ENCODE assay signal across 32 cellular contexts in genomic region chr14:21055473-21056117, GRCh38. TPM values are rescaled to one million over a fixed set of nuclear protein-coding genes. Genes with fewer than 3 reads are reported as not detected.
A peak's percentile ranks its signal among the peaks of the same experiment; 100 is the strongest.
DNase-seq lines count a peak whose midpoint lies in the region; ATAC-seq and TF ChIP-seq lines count a peak whose summit lies in the region.
"Had no signal": no experiment of that assay in that cellular context is flagged by ENCODE, and none has a peak within 500 bp of the region (broad histone marks: within the 10 kb centered on the region; RNA-seq: fewer than 3 reads in every experiment).

No MANE protein-coding gene starts in this region.

- H3K9ac ChIP-seq in neural progenitor cell, result no peak overlapping the region

- no peak overlapping the region for H3K4me3 ChIP-seq in neural progenitor cell
- H3K4me3 ChIP-seq: GM12878 had no signal

- H3K4me1 Mint-ChIP-seq in neural progenitor cell, result peaks cover 13% of the 10 kb centered on the region
- H3K4me1 Mint-ChIP-seq: IgD-negative memory B cell had no signal

- no peaks in the 10 kb centered on the region for H3K9me3 Mint-ChIP-seq in neural progenitor cell
- H3K9me3 Mint-ChIP-seq: activated naive CD4-positive, alpha-beta T cell treated with anti-CD3 and anti-CD28 coated beads for 36 hours; activated T-helper 1 cell treated with anti-CD3 and anti-CD28 coated beads, Interleukin-12 subunit alpha, Interleukin-12 subunit beta, Interleukin-2, Interleukin-4 antibody, amounts not matched to agents 30 ng/mL and 10 ng/mL and 1 ng/mL, durations not matched to agents 14 hours and 24 hours and 36 hours; CD4-positive, alpha-beta memory T cell; HFFc6; IgD-negative memory B cell had no signal

- H3K4me2 ChIP-seq in neural progenitor cell, result no peak overlapping the region

- no peaks in the 10 kb centered on the region for H3K27me3 Mint-ChIP-seq in neural progenitor cell (ENCODE audit: insufficient read depth, low read depth)

- no peaks in the 10 kb centered on the region for H3K27me3 ChIP-seq in neural progenitor cell
- H3K27me3 ChIP-seq: brain microvascular endothelial cell had no signal

- H3F3A ChIP-seq in neural progenitor cell (ENCODE audit: low read depth), result no peaks in the 10 kb centered on the region

- no peaks in the 10 kb centered on the region for H3K36me3 ChIP-seq in neural progenitor cell
- H3K36me3 ChIP-seq: brain microvascular endothelial cell had no signal

- H3K9me3 ChIP-seq in neural progenitor cell (ENCODE audit: low read depth), result no peaks in the 10 kb centered on the region

- no peaks in the 10 kb centered on the region for H3K4me1 ChIP-seq in neural progenitor cell

- peak; percentile 46 for ATAC-seq in Right ventricle myocardium superior (ENCODE audit: poor library complexity)
- no peak for ATAC-seq in left ventricle myocardium superior
- ATAC-seq in HG03045 (IDR thresholded peaks at IDR 0.05; ENCODE audit: unreplicated experiment), result no peak
- ATAC-seq: GM12878 had no signal

- H3K36me3 Mint-ChIP-seq in neural progenitor cell, result no peaks in the 10 kb centered on the region
- H3K36me3 Mint-ChIP-seq: CD4-positive, alpha-beta memory T cell; IgD-negative memory B cell had no signal

- no peaks in the 10 kb centered on the region for H3K79me2 ChIP-seq in neural progenitor cell (ENCODE audit: low read depth)

- H3K27ac ChIP-seq in neural progenitor cell, result no peak overlapping the region
- H3K27ac ChIP-seq: brain microvascular endothelial cell, epithelial cell of prostate had no signal

- H4K20me1 ChIP-seq in neural progenitor cell (ENCODE audit: low read depth), result no peaks in the 10 kb centered on the region

- no peak for DNase-seq in Right ventricle myocardium superior
- DNase-seq in left ventricle myocardium superior, result no peak
- DNase-seq in kidney tubule cell (ENCODE audit: low spot score), result peak; percentile 58
- no peak for DNase-seq in neural progenitor cell (ENCODE audit: low spot score)
- DNase-seq in cerebellum (ENCODE audit: low spot score), result no peak
- no peak for DNase-seq in stimulated activated naive CD4-positive, alpha-beta T cell (lab: John Stamatoyannopoulos, UW)
- no peak for DNase-seq in NCI-H2171 (lab: John Stamatoyannopoulos, UW)
- DNase-seq: activated CD4-positive, alpha-beta T cell treated with anti-CD3 and anti-CD28 coated beads, Interleukin-2, amount 50 U/mL, for 48 hours; activated CD4-positive, CD25-positive, alpha-beta regulatory T cell; activated naive CD4-positive, alpha-beta T cell treated with anti-CD3 and anti-CD28 coated beads for 36 hours; AML-193; brain microvascular endothelial cell; CD4-positive, alpha-beta memory T cell; effector CD8-positive, alpha-beta T cell; HFFc6; kidney; mammary epithelial cell; NCI-H1048; NCI-H1694 treated with DMSO at 0.1 percent for 48 hours; NCI-H526; nucleus accumbens; retina; SIG-M5; T1000 had no signal

- H3K27ac Mint-ChIP-seq in neural progenitor cell, result no peak overlapping the region
- H3K27ac Mint-ChIP-seq: activated naive CD4-positive, alpha-beta T cell treated with anti-CD3 and anti-CD28 coated beads for 36 hours; activated T-helper 1 cell treated with anti-CD3 and anti-CD28 coated beads, Interleukin-12 subunit alpha, Interleukin-12 subunit beta, Interleukin-2, Interleukin-4 antibody, amounts not matched to agents 30 ng/mL and 10 ng/mL and 1 ng/mL, durations not matched to agents 14 hours and 24 hours and 36 hours; CD4-positive, alpha-beta memory T cell; HFFc6; IgD-negative memory B cell had no signal

- no peak overlapping the region for H3K4me3 Mint-ChIP-seq in neural progenitor cell
- H3K4me3 Mint-ChIP-seq: activated naive CD4-positive, alpha-beta T cell treated with anti-CD3 and anti-CD28 coated beads for 36 hours; activated T-helper 1 cell treated with anti-CD3 and anti-CD28 coated beads, Interleukin-12 subunit alpha, Interleukin-12 subunit beta, Interleukin-2, Interleukin-4 antibody, amounts not matched to agents 30 ng/mL and 10 ng/mL and 1 ng/mL, durations not matched to agents 14 hours and 24 hours and 36 hours; CD4-positive, alpha-beta memory T cell; HFFc6 had no signal

- TF ChIP-seq CTCF in neural progenitor cell (IDR thresholded peaks at IDR 0.05), result no peak

- H2AFZ ChIP-seq in neural progenitor cell (replicated peaks), result peak overlapping the region; percentile 80

- intact Hi-C loops in Right ventricle myocardium superior (cut with DNase I) (no loop called here), left ventricle myocardium superior (cut with micrococcal nuclease) (no loop called here)

RNA-seq across cellular contexts. Expression of gene RNASE8, which starts 2.0 kb away (rescaled TPM):
- total RNA-seq in Right ventricle myocardium superior, result not detected
- total RNA-seq in left ventricle myocardium superior, result not detected
- total RNA-seq in neural progenitor cell (ENCODE audit: low replicate concordance), result not detected in 2 replicates
- not detected for total RNA-seq in cerebellum
- total RNA-seq: activated naive CD4-positive, alpha-beta T cell treated with anti-CD3 and anti-CD28 coated beads for 36 hours; activated T-helper 1 cell treated with anti-CD3 and anti-CD28 coated beads, Interleukin-12 subunit alpha, Interleukin-12 subunit beta, Interleukin-2, Interleukin-4 antibody, amounts not matched to agents 30 ng/mL and 10 ng/mL and 1 ng/mL, durations not matched to agents 14 hours and 24 hours and 36 hours; CD4-positive, alpha-beta memory T cell; chondrocyte; GM12878; HFFc6; kidney; mammary epithelial cell; temporal lobe; urinary bladder had no signal

RNA-seq across cellular contexts. Expression of gene RNASE7, which starts 13.4 kb away (rescaled TPM):
- total RNA-seq in Right ventricle myocardium superior (not detected), left ventricle myocardium superior (not detected), neural progenitor cell (ENCODE audit: low replicate concordance) (not detected in 2 replicates), cerebellum (not detected)
- total RNA-seq: activated naive CD4-positive, alpha-beta T cell treated with anti-CD3 and anti-CD28 coated beads for 36 hours; activated T-helper 1 cell treated with anti-CD3 and anti-CD28 coated beads, Interleukin-12 subunit alpha, Interleukin-12 subunit beta, Interleukin-2, Interleukin-4 antibody, amounts not matched to agents 30 ng/mL and 10 ng/mL and 1 ng/mL, durations not matched to agents 14 hours and 24 hours and 36 hours; CD4-positive, alpha-beta memory T cell; chondrocyte; GM12878; HFFc6; kidney; temporal lobe; urinary bladder had no signal

RNA-seq across cellular contexts. Expression of gene ARHGEF40, which starts 14.5 kb away (rescaled TPM):
- 21.2 TPM for total RNA-seq in Right ventricle myocardium superior
- total RNA-seq in left ventricle myocardium superior, result 23.1 TPM
- total RNA-seq in neural progenitor cell (ENCODE audit: low replicate concordance), result 15.0 and 46.0 TPM in 2 replicates
- total RNA-seq in cerebellum, result 27.2 TPM
- total RNA-seq: activated naive CD4-positive, alpha-beta T cell treated with anti-CD3 and anti-CD28 coated beads for 36 hours; activated T-helper 1 cell treated with anti-CD3 and anti-CD28 coated beads, Interleukin-12 subunit alpha, Interleukin-12 subunit beta, Interleukin-2, Interleukin-4 antibody, amounts not matched to agents 30 ng/mL and 10 ng/mL and 1 ng/mL, durations not matched to agents 14 hours and 24 hours and 36 hours had no signal

RNA-seq across cellular contexts. Expression of gene RNASE13, which starts 21.0 kb away (rescaled TPM):
- total RNA-seq in Right ventricle myocardium superior (not detected), left ventricle myocardium superior (not detected), neural progenitor cell (ENCODE audit: low replicate concordance) (0.12 TPM in 1 of 2 replicates, not detected in the other), cerebellum (not detected)
- total RNA-seq: activated naive CD4-positive, alpha-beta T cell treated with anti-CD3 and anti-CD28 coated beads for 36 hours; activated T-helper 1 cell treated with anti-CD3 and anti-CD28 coated beads, Interleukin-12 subunit alpha, Interleukin-12 subunit beta, Interleukin-2, Interleukin-4 antibody, amounts not matched to agents 30 ng/mL and 10 ng/mL and 1 ng/mL, durations not matched to agents 14 hours and 24 hours and 36 hours; CD4-positive, alpha-beta memory T cell; chondrocyte; GM12878; HFFc6; kidney; mammary epithelial cell; temporal lobe; urinary bladder had no signal

RNA-seq across cellular contexts. Expression of gene TPPP2, which starts 25.6 kb away (rescaled TPM):
- 0.81 TPM for total RNA-seq in Right ventricle myocardium superior
- total RNA-seq in left ventricle myocardium superior, result 1.2 TPM
- not detected in 2 replicates for total RNA-seq in neural progenitor cell (ENCODE audit: low replicate concordance)
- not detected for total RNA-seq in cerebellum
- total RNA-seq: activated naive CD4-positive, alpha-beta T cell treated with anti-CD3 and anti-CD28 coated beads for 36 hours; activated T-helper 1 cell treated with anti-CD3 and anti-CD28 coated beads, Interleukin-12 subunit alpha, Interleukin-12 subunit beta, Interleukin-2, Interleukin-4 antibody, amounts not matched to agents 30 ng/mL and 10 ng/mL and 1 ng/mL, durations not matched to agents 14 hours and 24 hours and 36 hours; CD4-positive, alpha-beta memory T cell; chondrocyte; GM12878; HFFc6; kidney; mammary epithelial cell; temporal lobe; urinary bladder had no signal
